1 cellular context compared by ENCODE assay signal in genomic region chr17:4249452-4250029, GRCh38.
A peak's percentile ranks its signal among the peaks of the same experiment; 100 is the strongest.
TF ChIP-seq lines count a peak whose summit lies in the region.

No MANE protein-coding gene starts in this region.

TF ChIP-seq in K562, 482 proteins besides CTCF, POLR2A, EP300 and RAD21 (continued from another document and continues in another):
- TF ChIP-seq CTCFL (IDR thresholded peaks at IDR 0.05; ENCODE audit: borderline replicate concordance, insufficient read depth, low read depth, low read length, poor library complexity, severe bottlenecking) (no peak), SRSF1 (IDR thresholded peaks at IDR 0.05; ENCODE audit: low read depth, low read length) (no peak), MYBL2 (IDR thresholded peaks at IDR 0.05; ENCODE audit: low read depth) (no peak), MYBL2 (CRISPR knock-in tag; IDR thresholded peaks at IDR 0.05; ENCODE audit: borderline replicate concordance) (no peak), MCM3 (IDR thresholded peaks at IDR 0.05) (no peak), PRDM10 (IDR thresholded peaks at IDR 0.05; ENCODE audit: partially characterized antibody) (peak; percentile 61), SUPT5H (IDR thresholded peaks at IDR 0.05) (no peak), NKRF (IDR thresholded peaks at IDR 0.05; ENCODE audit: borderline replicate concordance) (no peak), ATF1 (CRISPR knock-in tag; IDR thresholded peaks at IDR 0.05) (no peak), ATF1 (tag; IDR thresholded peaks at IDR 0.05) (no peak), RUNX1 (IDR thresholded peaks at IDR 0.05; ENCODE audit: low read depth) (no peak), SPI1 (IDR thresholded peaks at IDR 0.05; ENCODE audit: borderline replicate concordance, low read depth, low read length) (no peak), ZNF347 (CRISPR knock-in tag; IDR thresholded peaks at IDR 0.05; ENCODE audit: low read depth) (no peak), ZBTB8A (IDR thresholded peaks at IDR 0.05; ENCODE audit: partially characterized antibody) (no peak), EHMT2 (IDR thresholded peaks at IDR 0.05) (0 out of 2 replicates have a peak, but pooled peaks have one; percentile 47), USF1 (CRISPR knock-in tag; IDR thresholded peaks at IDR 0.05) (no peak), ATF6 (CRISPR knock-in tag; IDR thresholded peaks at IDR 0.05) (no peak), RBM39 (optimal IDR thresholded peaks at IDR 0.05; ENCODE audit: low read depth, low read length) (no peak), DEAF1 (CRISPR knock-in tag; IDR thresholded peaks at IDR 0.05) (no peak), NR2C1 (IDR thresholded peaks at IDR 0.05) (peak; percentile 67), NR2C1 (tag; IDR thresholded peaks at IDR 0.05) (0 out of 2 replicates have a peak, but pooled peaks have one; percentile 30), NCOA2 (IDR thresholded peaks at IDR 0.05; ENCODE audit: partially characterized antibody in 2 of 2) (peak in 1 of 2 experiments; percentile 24), CREM (IDR thresholded peaks at IDR 0.05; ENCODE audit: low read depth) (0 out of 2 replicates have a peak, but pooled peaks have one; percentile 32), PKNOX1 (IDR thresholded peaks at IDR 0.05) (peak; percentile 83), XRCC3 (IDR thresholded peaks at IDR 0.05) (no peak), FOXA3 (CRISPR knock-in tag; conservative IDR thresholded peaks at IDR 0.05 in 1 of 2, IDR thresholded peaks at IDR 0.05 in 1 of 2) (no peak), MECOM (CRISPR knock-in tag; IDR thresholded peaks at IDR 0.05) (peak; percentile 48; the same call in 1 of the 2 replicates), SMAD4 (CRISPR knock-in tag; conservative IDR thresholded peaks at IDR 0.05) (peak; percentile 70), GATAD2A (IDR thresholded peaks at IDR 0.05) (no peak), CTBP1 (IDR thresholded peaks at IDR 0.05; ENCODE audit: borderline replicate concordance) (peak; percentile 91), NR2C2 (CRISPR knock-in tag; IDR thresholded peaks at IDR 0.05) (no peak), NR2C2 (tag; IDR thresholded peaks at IDR 0.05) (no peak), ZNF507 (tag; conservative IDR thresholded peaks at IDR 0.05) (no peak), NFYB (IDR thresholded peaks at IDR 0.05; ENCODE audit: extremely low read depth, insufficient read length) (no peak), ZNF76 (CRISPR knock-in tag; IDR thresholded peaks at IDR 0.05; ENCODE audit: borderline replicate concordance) (no peak), SAFB (IDR thresholded peaks at IDR 0.05; ENCODE audit: borderline replicate concordance, low read depth, low read length) (no peak), E2F8 (IDR thresholded peaks at IDR 0.05; ENCODE audit: low read depth, partially characterized antibody) (no peak), THRB (CRISPR knock-in tag; conservative IDR thresholded peaks at IDR 0.05) (no peak), CLOCK (CRISPR knock-in tag; IDR thresholded peaks at IDR 0.05; ENCODE audit: borderline replicate concordance) (no peak), NR1H2 (CRISPR knock-in tag; IDR thresholded peaks at IDR 0.05) (no peak), NCOA1 (IDR thresholded peaks at IDR 0.05; ENCODE audit: low read depth) (peak; percentile 79; the same call in 1 of the 2 replicates), KAT7 (CRISPR knock-in tag; IDR thresholded peaks at IDR 0.05; ENCODE audit: borderline replicate concordance) (no peak), L3MBTL2 (IDR thresholded peaks at IDR 0.05) (no peak), WHSC1 (IDR thresholded peaks at IDR 0.05; ENCODE audit: low read length) (no peak), SMAD2 (IDR thresholded peaks at IDR 0.05; ENCODE audit: low read depth, low read length) (no peak)
